14 cellular contexts compared by ENCODE assay signal in the genomic region with DNA sequence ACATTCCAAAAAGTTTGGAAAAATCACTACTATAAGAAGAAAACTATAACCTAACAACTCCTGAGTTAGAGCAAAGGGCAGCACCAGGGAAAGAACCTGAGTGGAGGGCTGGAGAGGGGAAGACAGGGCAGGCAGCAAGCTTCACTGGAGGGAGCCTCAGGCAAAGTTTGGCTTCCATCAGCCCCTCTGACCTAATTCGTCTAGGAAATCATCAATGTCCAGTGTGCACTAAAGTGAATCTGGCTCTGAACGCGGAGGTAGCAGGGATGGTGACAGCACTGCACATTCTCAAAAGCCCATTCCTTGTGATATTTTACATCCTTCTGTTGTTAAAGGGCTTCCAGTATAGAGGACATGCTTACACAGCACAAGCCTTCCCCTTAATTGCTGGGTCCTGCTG.
DNase-seq lines count a peak whose midpoint lies in the region; ATAC-seq lines count a peak whose summit lies in the region.
"Had no signal": no experiment of that assay in that cellular context is flagged by ENCODE, and none has a peak within 500 bp of the region (broad histone marks: within the 10 kb centered on the region; RNA-seq: fewer than 3 reads in every experiment).

No MANE protein-coding gene starts in this region.

- DNase-seq in activated CD8-positive, alpha-beta memory T cell treated with anti-CD3 and anti-CD28 coated beads for 24 hours, result peak; percentile 52
- DNase-seq in activated CD8-positive, alpha-beta memory T cell treated with anti-CD3 and anti-CD28 coated beads, Interleukin-2, amount 50 U/mL, for 4 hours, result no peak
- no peak for DNase-seq in memory B cell (ENCODE audit: low spot score in 2 of 2)
- no peak for DNase-seq in stimulated activated CD4-positive, alpha-beta T cell treated with anti-CD3 and anti-CD28 coated beads, Interleukin-12 subunit alpha, Interleukin-12 subunit beta, amount 100 ng/mL, for 4 hours
- DNase-seq in immature natural killer cell, result no peak
- DNase-seq: ACHN; C1 segment of cervical spinal cord; Calu3; CD4-positive, alpha-beta T cell; DMS 273 treated with DMSO at 0.1 percent for 48 hours; GM23248 had no signal

- H3K27ac Mint-ChIP-seq in IgD-negative memory B cell, result peak overlapping the region in 2 of 3 donors; percentile 17 to 57
- H3K27ac Mint-ChIP-seq in memory B cell, result peak overlapping the region; percentile 87
- H3K27ac Mint-ChIP-seq in immature natural killer cell, result no peak overlapping the region
- H3K27ac Mint-ChIP-seq: CD4-positive, alpha-beta T cell had no signal

- no peaks in the 10 kb centered on the region for H3K9me3 Mint-ChIP-seq in IgD-negative memory B cell
- no peaks in the 10 kb centered on the region for H3K9me3 Mint-ChIP-seq in memory B cell
- no peaks in the 10 kb centered on the region for H3K9me3 Mint-ChIP-seq in immature natural killer cell
- H3K9me3 Mint-ChIP-seq: CD4-positive, alpha-beta T cell had no signal

- H3K27me3 Mint-ChIP-seq in IgD-negative memory B cell (no peaks in the 10 kb centered on the region), memory B cell (no peaks in the 10 kb centered on the region), immature natural killer cell (ENCODE audit: low read depth in 3 of 3) (peaks cover 0 to 2% (median 0%) of the 10 kb centered on the region in 3 donors)
- H3K27me3 Mint-ChIP-seq: CD4-positive, alpha-beta T cell had no signal

- peaks cover 3% of the 10 kb centered on the region for H3K36me3 Mint-ChIP-seq in IgD-negative memory B cell
- peaks cover 4% of the 10 kb centered on the region for H3K36me3 Mint-ChIP-seq in memory B cell
- no peaks in the 10 kb centered on the region for H3K36me3 Mint-ChIP-seq in immature natural killer cell

- ATAC-seq in memory B cell (ENCODE audit: low read depth) (no peak), HG02885 (IDR thresholded peaks at IDR 0.05; ENCODE audit: poor library complexity, unreplicated experiment) (no peak)
- ATAC-seq: HCT116 had no signal

- H3K4me3 Mint-ChIP-seq in IgD-negative memory B cell, result no peak overlapping the region
- no peak overlapping the region for H3K4me3 Mint-ChIP-seq in memory B cell
- H3K4me3 Mint-ChIP-seq in immature natural killer cell, result no peak overlapping the region
- H3K4me3 Mint-ChIP-seq: CD4-positive, alpha-beta T cell had no signal

- peaks cover 25 to 36% (median 30%) of the 10 kb centered on the region in 3 donors for H3K4me1 Mint-ChIP-seq in IgD-negative memory B cell
- peaks cover 19% of the 10 kb centered on the region for H3K4me1 Mint-ChIP-seq in memory B cell
- peaks cover 3 to 12% of the 10 kb centered on the region in 2 donors for H3K4me1 Mint-ChIP-seq in immature natural killer cell

Comparison
In these comparisons a context has a peak if more than half of its experiments do, and no peak if none do; other contexts are left out.
1. H3K27ac Mint-ChIP-seq: peak in IgD-negative memory B cell (2 of 3) and memory B cell (single experiment); none in immature natural killer cell (0 of 6).